Comparison of ENCODE assay signal across 1 cellular context in the genomic region with DNA sequence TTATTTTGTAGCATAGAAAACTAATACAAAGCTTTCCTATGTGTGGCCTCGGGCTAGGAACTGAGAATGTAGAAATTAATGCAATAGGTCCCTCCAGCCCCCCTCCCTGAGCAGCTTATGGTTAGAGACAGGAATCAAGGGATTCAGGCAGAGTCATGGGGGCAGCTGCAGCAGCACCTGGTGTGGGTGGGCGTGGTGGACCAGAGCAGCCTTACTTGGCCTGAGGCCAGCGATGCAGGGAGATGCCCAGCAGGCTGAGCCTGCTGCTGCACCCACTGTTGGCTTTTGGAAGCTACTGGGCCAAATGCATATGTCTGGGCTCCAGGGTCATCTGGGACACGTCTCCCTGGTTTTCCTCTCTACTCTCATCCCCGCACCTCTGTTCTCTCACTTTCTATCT.
TF ChIP-seq lines count a peak whose summit lies in the region.

No MANE protein-coding gene starts in this region.

TF ChIP-seq in GM23338, 12 proteins besides CTCF, POLR2A, EP300 and RAD21 (continued from another document):
- TF ChIP-seq, protein P1, sequence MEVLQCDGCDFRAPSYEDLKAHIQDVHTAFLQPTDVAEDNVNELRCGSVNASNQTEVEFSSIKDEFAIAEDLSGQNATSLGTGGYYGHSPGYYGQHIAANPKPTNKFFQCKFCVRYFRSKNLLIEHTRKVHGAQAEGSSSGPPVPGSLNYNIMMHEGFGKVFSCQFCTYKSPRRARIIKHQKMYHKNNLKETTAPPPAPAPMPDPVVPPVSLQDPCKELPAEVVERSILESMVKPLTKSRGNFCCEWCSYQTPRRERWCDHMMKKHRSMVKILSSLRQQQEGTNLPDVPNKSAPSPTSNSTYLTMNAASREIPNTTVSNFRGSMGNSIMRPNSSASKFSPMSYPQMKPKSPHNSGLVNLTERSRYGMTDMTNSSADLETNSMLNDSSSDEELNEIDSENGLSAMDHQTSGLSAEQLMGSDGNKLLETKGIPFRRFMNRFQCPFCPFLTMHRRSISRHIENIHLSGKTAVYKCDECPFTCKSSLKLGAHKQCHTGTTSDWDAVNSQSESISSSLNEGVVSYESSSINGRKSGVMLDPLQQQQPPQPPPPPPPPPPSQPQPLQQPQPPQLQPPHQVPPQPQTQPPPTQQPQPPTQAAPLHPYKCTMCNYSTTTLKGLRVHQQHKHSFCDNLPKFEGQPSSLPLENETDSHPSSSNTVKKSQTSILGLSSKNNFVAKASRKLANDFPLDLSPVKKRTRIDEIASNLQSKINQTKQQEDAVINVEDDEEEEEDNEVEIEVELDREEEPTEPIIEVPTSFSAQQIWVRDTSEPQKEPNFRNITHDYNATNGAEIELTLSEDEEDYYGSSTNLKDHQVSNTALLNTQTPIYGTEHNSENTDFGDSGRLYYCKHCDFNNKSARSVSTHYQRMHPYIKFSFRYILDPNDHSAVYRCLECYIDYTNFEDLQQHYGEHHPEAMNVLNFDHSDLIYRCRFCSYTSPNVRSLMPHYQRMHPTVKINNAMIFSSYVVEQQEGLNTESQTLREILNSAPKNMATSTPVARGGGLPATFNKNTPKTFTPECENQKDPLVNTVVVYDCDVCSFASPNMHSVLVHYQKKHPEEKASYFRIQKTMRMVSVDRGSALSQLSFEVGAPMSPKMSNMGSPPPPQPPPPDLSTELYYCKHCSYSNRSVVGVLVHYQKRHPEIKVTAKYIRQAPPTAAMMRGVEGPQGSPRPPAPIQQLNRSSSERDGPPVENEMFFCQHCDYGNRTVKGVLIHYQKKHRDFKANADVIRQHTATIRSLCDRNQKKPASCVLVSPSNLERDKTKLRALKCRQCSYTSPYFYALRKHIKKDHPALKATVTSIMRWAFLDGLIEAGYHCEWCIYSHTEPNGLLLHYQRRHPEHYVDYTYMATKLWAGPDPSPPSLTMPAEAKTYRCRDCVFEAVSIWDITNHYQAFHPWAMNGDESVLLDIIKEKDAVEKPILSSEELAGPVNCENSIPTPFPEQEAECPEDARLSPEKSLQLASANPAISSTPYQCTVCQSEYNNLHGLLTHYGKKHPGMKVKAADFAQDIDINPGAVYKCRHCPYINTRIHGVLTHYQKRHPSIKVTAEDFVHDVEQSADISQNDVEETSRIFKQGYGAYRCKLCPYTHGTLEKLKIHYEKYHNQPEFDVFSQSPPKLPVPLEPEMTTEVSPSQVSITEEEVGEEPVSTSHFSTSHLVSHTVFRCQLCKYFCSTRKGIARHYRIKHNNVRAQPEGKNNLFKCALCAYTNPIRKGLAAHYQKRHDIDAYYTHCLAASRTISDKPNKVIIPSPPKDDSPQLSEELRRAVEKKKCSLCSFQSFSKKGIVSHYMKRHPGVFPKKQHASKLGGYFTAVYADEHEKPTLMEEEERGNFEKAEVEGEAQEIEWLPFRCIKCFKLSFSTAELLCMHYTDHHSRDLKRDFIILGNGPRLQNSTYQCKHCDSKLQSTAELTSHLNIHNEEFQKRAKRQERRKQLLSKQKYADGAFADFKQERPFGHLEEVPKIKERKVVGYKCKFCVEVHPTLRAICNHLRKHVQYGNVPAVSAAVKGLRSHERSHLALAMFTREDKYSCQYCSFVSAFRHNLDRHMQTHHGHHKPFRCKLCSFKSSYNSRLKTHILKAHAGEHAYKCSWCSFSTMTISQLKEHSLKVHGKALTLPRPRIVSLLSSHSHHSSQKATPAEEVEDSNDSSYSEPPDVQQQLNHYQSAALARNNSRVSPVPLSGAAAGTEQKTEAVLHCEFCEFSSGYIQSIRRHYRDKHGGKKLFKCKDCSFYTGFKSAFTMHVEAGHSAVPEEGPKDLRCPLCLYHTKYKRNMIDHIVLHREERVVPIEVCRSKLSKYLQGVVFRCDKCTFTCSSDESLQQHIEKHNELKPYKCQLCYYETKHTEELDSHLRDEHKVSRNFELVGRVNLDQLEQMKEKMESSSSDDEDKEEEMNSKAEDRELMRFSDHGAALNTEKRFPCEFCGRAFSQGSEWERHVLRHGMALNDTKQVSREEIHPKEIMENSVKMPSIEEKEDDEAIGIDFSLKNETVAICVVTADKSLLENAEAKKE (CRISPR knock-in tag; IDR thresholded peaks at IDR 0.05) = no peak
- TF ChIP-seq EZH2 (IDR thresholded peaks at IDR 0.05; ENCODE audit: low read depth, unreplicated experiment) = no peak
